Comparison of ENCODE assay signal across 16 cellular contexts in genomic region chr9:98794802-98795201, GRCh38. TPM values are rescaled to one million over a fixed set of nuclear protein-coding genes. Genes with fewer than 3 reads are reported as not detected.
A peak's percentile ranks its signal among the peaks of the same experiment; 100 is the strongest.
DNase-seq lines count a peak whose midpoint lies in the region; ATAC-seq, FAIRE-seq and TF ChIP-seq lines count a peak whose summit lies in the region.
"Had no signal": no experiment of that assay in that cellular context is flagged by ENCODE, and none has a peak within 500 bp of the region (broad histone marks: within the 10 kb centered on the region; RNA-seq: fewer than 3 reads in every experiment).

No MANE protein-coding gene starts in this region.

- no peak overlapping the region for H3K27ac Mint-ChIP-seq in stimulated activated naive CD8-positive, alpha-beta T cell treated with anti-CD3 and anti-CD28 coated beads, Interleukin-15, Interleukin-2, amounts not matched to agents 100 ng/mL and 50 ng/mL, for 24 hours
- no peak overlapping the region for H3K27ac Mint-ChIP-seq in activated naive CD8-positive, alpha-beta T cell

- H3K4me1 ChIP-seq in lower lobe of right lung = peaks cover 32% of the 10 kb centered on the region

- peaks cover 12% of the 10 kb centered on the region for H3K36me3 Mint-ChIP-seq in stimulated activated naive CD8-positive, alpha-beta T cell treated with anti-CD3 and anti-CD28 coated beads, Interleukin-15, Interleukin-2, amounts not matched to agents 100 ng/mL and 50 ng/mL, for 24 hours (ENCODE audit: low read depth)
- H3K36me3 Mint-ChIP-seq in activated naive CD8-positive, alpha-beta T cell = peaks cover 2% of the 10 kb centered on the region

- H3K9me3 Mint-ChIP-seq in stimulated activated naive CD8-positive, alpha-beta T cell treated with anti-CD3 and anti-CD28 coated beads, Interleukin-15, Interleukin-2, amounts not matched to agents 100 ng/mL and 50 ng/mL, for 24 hours = peaks cover 7% of the 10 kb centered on the region
- no peaks in the 10 kb centered on the region for H3K9me3 Mint-ChIP-seq in activated naive CD8-positive, alpha-beta T cell (ENCODE audit: low read depth)

- peaks cover 5% of the 10 kb centered on the region for H3K36me3 ChIP-seq in lower lobe of right lung

- H3K27ac ChIP-seq in lower lobe of right lung = no peak overlapping the region
- H3K27ac ChIP-seq: C4-2B, heart right ventricle had no signal

- no peak for ATAC-seq in stimulated activated naive CD8-positive, alpha-beta T cell treated with anti-CD3 and anti-CD28 coated beads, Interleukin-15, Interleukin-2, amounts not matched to agents 100 U/mL and 50 U/mL, for 24 hours
- no peak for ATAC-seq in lower lobe of right lung
- ATAC-seq in GM21723 (IDR thresholded peaks at IDR 0.05; ENCODE audit: unreplicated experiment) = no peak
- ATAC-seq: GM12878, heart right ventricle had no signal

- H3K4me3 Mint-ChIP-seq in stimulated activated naive CD8-positive, alpha-beta T cell treated with anti-CD3 and anti-CD28 coated beads, Interleukin-15, Interleukin-2, amounts not matched to agents 100 ng/mL and 50 ng/mL, for 24 hours = peak overlapping the region; percentile 85
- H3K4me3 Mint-ChIP-seq in activated naive CD8-positive, alpha-beta T cell = peak overlapping the region; percentile 84

- intact Hi-C loops in lower lobe of right lung (cut with DNase I) = no loop called here

- no peaks in the 10 kb centered on the region for H3K27me3 Mint-ChIP-seq in stimulated activated naive CD8-positive, alpha-beta T cell treated with anti-CD3 and anti-CD28 coated beads, Interleukin-15, Interleukin-2, amounts not matched to agents 100 ng/mL and 50 ng/mL, for 24 hours
- H3K27me3 Mint-ChIP-seq in activated naive CD8-positive, alpha-beta T cell = peaks cover 1% of the 10 kb centered on the region

- H3K4me3 ChIP-seq in lower lobe of right lung = peak overlapping the region; percentile 77

- no peak for FAIRE-seq in RCC 7860 (lab: Jason Lieb, UNC)
- FAIRE-seq: colon, GM12878 had no signal

- no peaks in the 10 kb centered on the region for H3K9me3 ChIP-seq in lower lobe of right lung

- DNase-seq in stimulated activated naive CD8-positive, alpha-beta T cell treated with anti-CD3 and anti-CD28 coated beads, Interleukin-15, Interleukin-2, amounts not matched to agents 100 U/mL and 50 U/mL, for 24 hours = no peak
- no peak for DNase-seq in lower lobe of right lung
- no peak for DNase-seq in RCC 7860 (ENCODE audit: low spot score)
- no peak for DNase-seq in medulla oblongata (ENCODE audit: extremely low spot score)
- no peak for DNase-seq in NCI-H2227 (lab: John Stamatoyannopoulos, UW; ENCODE audit: unreplicated experiment)
- DNase-seq: heart right ventricle, KG1, NCI-H226, nucleus accumbens, SHP77 had no signal

- no peak for TF ChIP-seq CTCF in lower lobe of right lung (IDR thresholded peaks at IDR 0.05)

- H3K4me1 Mint-ChIP-seq in stimulated activated naive CD8-positive, alpha-beta T cell treated with anti-CD3 and anti-CD28 coated beads, Interleukin-15, Interleukin-2, amounts not matched to agents 100 ng/mL and 50 ng/mL, for 24 hours (ENCODE audit: low read depth) = peaks cover 27% of the 10 kb centered on the region
- H3K4me1 Mint-ChIP-seq in activated naive CD8-positive, alpha-beta T cell (ENCODE audit: low read depth) = peaks cover 35% of the 10 kb centered on the region

- H3K27me3 ChIP-seq in lower lobe of right lung (ENCODE audit: low read depth) = no peaks in the 10 kb centered on the region

RNA-seq across cellular contexts. Expression of gene ANKS6, which starts 1.6 kb away (rescaled TPM):
- 16.5 TPM for total RNA-seq in lower lobe of right lung

RNA-seq across cellular contexts. Expression of gene GALNT12, which starts 12.7 kb away (rescaled TPM):
- total RNA-seq in lower lobe of right lung = 23.2 TPM
